1 cellular context compared by ENCODE assay signal in the genomic region with DNA sequence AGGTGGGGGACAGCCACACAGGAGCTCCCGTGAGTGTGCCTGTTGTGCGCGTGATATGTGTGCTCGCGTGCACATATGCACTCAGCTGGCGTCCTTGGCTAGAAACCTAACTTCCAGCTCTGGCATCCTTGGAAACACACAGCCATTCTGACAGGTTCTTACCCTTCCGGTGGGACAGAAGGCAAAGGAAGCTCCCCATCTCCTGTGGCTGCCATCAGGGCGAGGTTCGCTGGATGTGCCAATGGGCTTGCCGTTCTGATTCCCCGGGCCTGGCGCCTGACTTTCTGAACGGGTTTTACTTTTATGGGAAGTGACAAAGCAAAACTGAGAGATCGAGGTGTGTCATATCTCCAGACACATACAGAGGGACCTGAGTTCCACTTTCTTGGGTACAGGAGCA.
TF ChIP-seq lines count a peak whose summit lies in the region.

No MANE protein-coding gene starts in this region.

TF ChIP-seq in GM12878, 131 proteins besides CTCF, POLR2A, EP300 and RAD21:
- TF ChIP-seq, protein P1, sequence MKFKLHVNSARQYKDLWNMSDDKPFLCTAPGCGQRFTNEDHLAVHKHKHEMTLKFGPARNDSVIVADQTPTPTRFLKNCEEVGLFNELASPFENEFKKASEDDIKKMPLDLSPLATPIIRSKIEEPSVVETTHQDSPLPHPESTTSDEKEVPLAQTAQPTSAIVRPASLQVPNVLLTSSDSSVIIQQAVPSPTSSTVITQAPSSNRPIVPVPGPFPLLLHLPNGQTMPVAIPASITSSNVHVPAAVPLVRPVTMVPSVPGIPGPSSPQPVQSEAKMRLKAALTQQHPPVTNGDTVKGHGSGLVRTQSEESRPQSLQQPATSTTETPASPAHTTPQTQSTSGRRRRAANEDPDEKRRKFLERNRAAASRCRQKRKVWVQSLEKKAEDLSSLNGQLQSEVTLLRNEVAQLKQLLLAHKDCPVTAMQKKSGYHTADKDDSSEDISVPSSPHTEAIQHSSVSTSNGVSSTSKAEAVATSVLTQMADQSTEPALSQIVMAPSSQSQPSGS (IDR thresholded peaks at IDR 0.05; ENCODE audit: low read length) = no peak
- no peak for TF ChIP-seq FOXM1 (IDR thresholded peaks at IDR 0.05; ENCODE audit: low read depth, low read length)
- no peak for TF ChIP-seq TCF7 (IDR thresholded peaks at IDR 0.05; ENCODE audit: borderline replicate concordance)
- TF ChIP-seq ETV6 (conservative IDR thresholded peaks at IDR 0.05 in 1 of 2, IDR thresholded peaks at IDR 0.05 in 1 of 2; ENCODE audit: borderline replicate concordance in 1 of 2, low read depth in 1 of 2) = no peak
- TF ChIP-seq NFXL1 (IDR thresholded peaks at IDR 0.05; ENCODE audit: borderline replicate concordance) = no peak
- no peak for TF ChIP-seq SP1 (IDR thresholded peaks at IDR 0.05; ENCODE audit: low read depth, low read length)
- no peak for TF ChIP-seq LARP7 (IDR thresholded peaks at IDR 0.05)
TF ChIP-seq in GM12878: peak in this region for 0.
